In genomic region chr11:125625594-125626380, GRCh38 we compare ENCODE assay signal across 8 cellular contexts. TPM values are rescaled to one million over a fixed set of nuclear protein-coding genes. Genes with fewer than 3 reads are reported as not detected.
A peak's percentile ranks its signal among the peaks of the same experiment; 100 is the strongest.
DNase-seq lines count a peak whose midpoint lies in the region; ATAC-seq and TF ChIP-seq lines count a peak whose summit lies in the region.

No MANE protein-coding gene starts in this region.

- no peaks in the 10 kb centered on the region for H3K9me3 ChIP-seq in left lung

- peak overlapping the region; percentile 87 for H3K4me3 Mint-ChIP-seq in activated CD4-positive, alpha-beta T cell treated with anti-CD3 and anti-CD28 coated beads, Interleukin-2, amount 10 ng/mL, durations not matched to agents 7 days and 5 days

- H3K27ac Mint-ChIP-seq in activated CD4-positive, alpha-beta T cell treated with anti-CD3 and anti-CD28 coated beads, Interleukin-2, amount 10 ng/mL, durations not matched to agents 7 days and 5 days: peak overlapping the region; percentile 100

- no peaks in the 10 kb centered on the region for H3K27me3 ChIP-seq in BJ (ENCODE audit: control insufficient read depth, insufficient read depth, low read length)
- H3K27me3 ChIP-seq in left lung: no peaks in the 10 kb centered on the region

- H3K27me3 Mint-ChIP-seq in activated CD4-positive, alpha-beta T cell treated with anti-CD3 and anti-CD28 coated beads, Interleukin-2, amount 10 ng/mL, durations not matched to agents 7 days and 5 days: no peaks in the 10 kb centered on the region

- intact Hi-C loops in left lung (cut with DNase I): no loop called here

- POLR2A ChIA-PET in BJ (lab: Charles Lee): interaction anchor here (0.7 kb wide), 1 partner anchor 488 kb away, joined by 4 read pairs; no protein-coding TSS in a partner anchor
- POLR2A ChIA-PET in activated CD4-positive, alpha-beta T cell treated with anti-CD3 and anti-CD28 coated beads, Interleukin-2, amount 10 ng/mL, durations not matched to agents 7 days and 5 days (lab: Charles Lee): interaction anchor here (0.9 kb wide), 2 partner anchors 24 to 261 kb away, joined by 4 read pairs; partner anchors contain the start of gene HYLS1

- no peaks in the 10 kb centered on the region for H3K9me3 Mint-ChIP-seq in activated CD4-positive, alpha-beta T cell treated with anti-CD3 and anti-CD28 coated beads, Interleukin-2, amount 10 ng/mL, durations not matched to agents 7 days and 5 days

- H3K4me1 Mint-ChIP-seq in activated CD4-positive, alpha-beta T cell treated with anti-CD3 and anti-CD28 coated beads, Interleukin-2, amount 10 ng/mL, durations not matched to agents 7 days and 5 days: peaks cover 41% of the 10 kb centered on the region

- H3K36me3 ChIP-seq in BJ (ENCODE audit: control insufficient read depth, insufficient read depth, low read length) (peaks cover 2% of the 10 kb centered on the region), left lung (peaks cover 0 to 18% of the 10 kb centered on the region in 2 donors)

- CTCF ChIA-PET in BJ (lab: Yijun Ruan, JAX): interaction anchor here (0.8 to 2.0 kb wide), 3 partner anchors 16 to 248 kb away, joined by 4 read pairs; no protein-coding TSS in a partner anchor
- CTCF ChIA-PET in activated CD4-positive, alpha-beta T cell treated with anti-CD3 and anti-CD28 coated beads, Interleukin-2, amount 10 ng/mL, durations not matched to agents 7 days and 5 days (lab: Charles Lee): interaction anchor here (0.8 to 2.5 kb wide), 9 partner anchors 8 to 262 kb away, joined by 3 to 8 read pairs (median 4); partner anchors contain the start of genes EI24 and HYLS1

- peak; percentile 89 for ATAC-seq in HG03442 (IDR thresholded peaks at IDR 0.05; ENCODE audit: unreplicated experiment)
- ATAC-seq in left lung: peak; percentile 94

- peaks cover 27% of the 10 kb centered on the region for H3K36me3 Mint-ChIP-seq in activated CD4-positive, alpha-beta T cell treated with anti-CD3 and anti-CD28 coated beads, Interleukin-2, amount 10 ng/mL, durations not matched to agents 7 days and 5 days (ENCODE audit: low read depth)

- DNase-seq in BJ (ENCODE audit: low read depth) (peak; percentile 43), GM19238 (ENCODE audit: insufficient read length, low spot score) (peak; percentile 55), NCI-H510A treated with DMSO at 0.1 percent for 48 hours (lab: John Stamatoyannopoulos, UW) (peak; percentile 90), dedifferentiated amniotic fluid mesenchymal stem cell (ENCODE audit: extremely low spot score) (peak; percentile 76), left lung (peak; percentile 90 to 93)
- peak; percentile 88 for DNase-seq in activated CD4-positive, alpha-beta T cell treated with anti-CD3 and anti-CD28 coated beads, Interleukin-2, amount 10 ng/mL, durations not matched to agents 7 days and 5 days
- peak; percentile 74 for DNase-seq in stimulated activated CD4-positive, alpha-beta T cell treated with anti-CD3 and anti-CD28 coated beads, Interleukin-2, amount 100 ng/mL, for 4 hours (ENCODE audit: low read depth)

- H3K4me1 ChIP-seq in left lung: peaks cover 10 to 21% of the 10 kb centered on the region in 2 donors

- peak overlapping the region; percentile 94 to 96 for H3K27ac ChIP-seq in left lung

- no peak for TF ChIP-seq CTCF in BJ (IDR thresholded peaks at IDR 0.05; ENCODE audit: insufficient read depth, low read depth, low read length)
- TF ChIP-seq CTCF in left lung (IDR thresholded peaks at IDR 0.05): no peak

- H3K4me3 ChIP-seq in BJ (ENCODE audit: low read depth, low read length) (peak overlapping the region; percentile 80), left lung (peak overlapping the region; percentile 71 to 73)

RNA-seq across cellular contexts. Expression of gene CHEK1, which starts 0.8 kb away (rescaled TPM):
- 11.4 and 25.2 TPM in 2 replicates for polyA plus RNA-seq in BJ (2011; rRNA removed)
- 10.6 and 14.0 TPM in 2 replicates for polyA minus RNA-seq in BJ (2011; rRNA and poly(A)+ RNA removed)
- 10 to 100 TPM; 81.4 to 87.2 TPM for total RNA-seq in activated CD4-positive, alpha-beta T cell treated with anti-CD3 and anti-CD28 coated beads, Interleukin-2, amount 10 ng/mL, durations not matched to agents 7 days and 5 days
- 10 to 100 TPM; 14.4 to 18.2 TPM for total RNA-seq in left lung

RNA-seq across cellular contexts. Expression of gene STT3A, which starts 33.1 kb away (rescaled TPM):
- polyA plus RNA-seq in BJ (2011; rRNA removed): 363 and 492 TPM in 2 replicates
- 562 and 889 TPM in 2 replicates for polyA minus RNA-seq in BJ (2011; rRNA and poly(A)+ RNA removed)
- 100 to 1,000 TPM; 105 to 127 TPM for total RNA-seq in activated CD4-positive, alpha-beta T cell treated with anti-CD3 and anti-CD28 coated beads, Interleukin-2, amount 10 ng/mL, durations not matched to agents 7 days and 5 days
- 100 to 1,000 TPM; 153 to 200 TPM for total RNA-seq in left lung

RNA-seq across cellular contexts. Expression of gene ACRV1, which starts 54.9 kb away (rescaled TPM):
- polyA plus RNA-seq in BJ (2011; rRNA removed): 0.22 TPM in 1 of 2 replicates, not detected in the other
- not detected in 2 replicates for polyA minus RNA-seq in BJ (2011; rRNA and poly(A)+ RNA removed)
- not detected for total RNA-seq in activated CD4-positive, alpha-beta T cell treated with anti-CD3 and anti-CD28 coated beads, Interleukin-2, amount 10 ng/mL, durations not matched to agents 7 days and 5 days
- not detected for total RNA-seq in left lung

RNA-seq across cellular contexts. Expression of gene EI24, which starts 56.5 kb away (rescaled TPM):
- polyA plus RNA-seq in BJ (2011; rRNA removed): 72.1 and 114 TPM in 2 replicates
- polyA minus RNA-seq in BJ (2011; rRNA and poly(A)+ RNA removed): 34.7 and 48.0 TPM in 2 replicates
- total RNA-seq in activated CD4-positive, alpha-beta T cell treated with anti-CD3 and anti-CD28 coated beads, Interleukin-2, amount 10 ng/mL, durations not matched to agents 7 days and 5 days: 10 to 100 TPM; 37.3 to 44.3 TPM
- 10 to 100 TPM; 89.0 to 92.9 TPM for total RNA-seq in left lung

Comparison
In these comparisons a context has a peak if more than half of its experiments do, and no peak if none do; other contexts are left out.
1. Peak in every context shown above with its lines: DNase-seq, ATAC-seq, H3K4me3 ChIP-seq and H3K27ac ChIP-seq.
2. RNA of gene CHEK1, which starts 0.8 kb away (total RNA-seq): 81.4 to 87.2 TPM in activated CD4-positive, alpha-beta T cell treated with anti-CD3 and anti-CD28 coated beads, Interleukin-2, amount 10 ng/mL, durations not matched to agents 7 days and 5 days; 14.4 to 18.2 TPM in left lung; every median in the first group is over 4 times any median in the second.